22 cellular contexts compared by ENCODE assay signal in the genomic region with DNA sequence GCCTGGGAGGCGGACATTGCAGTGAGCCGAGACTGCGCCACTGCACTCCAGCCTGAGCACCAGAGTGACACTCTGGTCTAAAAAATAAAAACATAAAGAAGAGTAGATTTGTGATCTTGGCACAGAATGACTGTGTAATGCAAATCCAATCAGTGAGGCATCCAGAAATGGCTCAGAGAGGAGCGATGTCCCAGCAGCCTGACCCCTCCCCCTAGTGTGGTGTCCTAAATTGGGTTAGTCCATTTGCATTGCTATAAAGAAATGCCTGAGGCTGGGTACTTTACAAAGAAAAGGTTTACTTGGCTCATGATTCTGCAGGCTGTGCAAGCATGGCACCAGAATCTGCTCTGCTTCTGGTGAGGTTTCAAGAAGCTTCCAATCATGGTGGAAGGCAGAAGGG.
"Had no signal": no experiment of that assay in that cellular context is flagged by ENCODE, and none has a peak within 500 bp of the region (broad histone marks: within the 10 kb centered on the region; RNA-seq: fewer than 3 reads in every experiment).

No MANE protein-coding gene starts in this region.

- DNase-seq: Kasumi-1, KG1, MM.1S, NCI-H1092 treated with DMSO at 0.1 percent for 48 hours, NCI-H1436 treated with DMSO at 0.1 percent for 48 hours, NCI-H1694, NCI-H187 treated with DMSO at 0.1 percent for 48 hours, NCI-H2029 treated with DMSO at 0.1 percent for 48 hours, NCI-H2171, NCI-H226, NCI-H446, NCI-H510A, NCI-H524 treated with DMSO at 0.1 percent for 48 hours, NCI-H69, NCI-H774, Right ventricle myocardium superior, RPMI8226, SIG-M5, SK-N-SH, SW 1271, T-cell had no signal

- ATAC-seq: T-cell had no signal

- H3K27ac ChIP-seq: SJSA1 had no signal
